Comparison of ENCODE assay signal across 1 cellular context in the genomic region with DNA sequence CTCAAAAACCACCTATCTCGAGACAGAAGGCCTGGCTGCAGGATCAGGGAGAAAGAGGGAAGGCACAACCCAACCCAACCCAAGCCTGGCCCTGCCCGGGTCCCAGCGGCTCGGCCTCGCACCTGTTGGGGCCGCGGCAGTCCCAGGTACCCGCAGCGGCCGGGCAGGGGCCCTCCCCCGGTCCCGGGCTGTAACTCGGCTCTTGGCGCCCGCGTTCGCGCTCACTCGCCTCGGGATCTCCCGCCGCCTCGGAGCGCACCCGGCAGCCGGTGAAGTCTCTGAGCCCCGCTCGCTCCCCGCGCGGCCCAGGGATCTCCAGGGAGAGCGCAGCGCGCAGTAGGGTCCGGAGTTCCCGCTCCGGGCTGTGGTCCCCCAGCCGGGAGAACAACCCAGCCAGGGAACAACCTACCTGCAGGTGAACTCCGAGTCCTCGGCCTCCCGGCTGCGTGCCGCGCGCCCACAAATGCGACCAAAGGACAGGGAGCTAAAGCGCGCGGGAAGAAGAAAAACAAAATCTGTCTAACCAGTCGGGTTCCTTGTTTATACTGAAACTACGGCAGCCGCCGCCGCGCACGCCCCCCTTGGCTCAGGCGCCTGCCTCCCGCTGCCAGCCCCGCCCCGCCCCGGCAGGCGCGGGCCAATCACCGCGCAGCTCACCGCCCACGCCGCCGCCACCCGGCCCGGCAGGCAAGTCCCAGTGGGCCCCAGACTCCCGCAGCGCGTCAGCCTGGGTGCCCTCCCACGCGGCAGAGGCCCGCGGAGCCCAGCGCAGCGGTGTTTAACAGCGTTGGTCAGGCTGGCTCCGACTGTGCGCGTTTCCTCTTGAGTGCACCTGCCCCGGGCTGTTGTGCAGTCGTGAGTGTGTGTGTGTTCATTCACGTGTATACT.
TF ChIP-seq lines count a peak whose summit lies in the region.

RASGEF1B (minus strand) TSS at position 547 of the 888 bp plus-strand sequence. CDS start 12,399 bp downstream, outside the sequence.

TF ChIP-seq in GM12878, 131 proteins besides CTCF, POLR2A, EP300 and RAD21 (continued from another document and continues in another):
- TF ChIP-seq, protein P1, sequence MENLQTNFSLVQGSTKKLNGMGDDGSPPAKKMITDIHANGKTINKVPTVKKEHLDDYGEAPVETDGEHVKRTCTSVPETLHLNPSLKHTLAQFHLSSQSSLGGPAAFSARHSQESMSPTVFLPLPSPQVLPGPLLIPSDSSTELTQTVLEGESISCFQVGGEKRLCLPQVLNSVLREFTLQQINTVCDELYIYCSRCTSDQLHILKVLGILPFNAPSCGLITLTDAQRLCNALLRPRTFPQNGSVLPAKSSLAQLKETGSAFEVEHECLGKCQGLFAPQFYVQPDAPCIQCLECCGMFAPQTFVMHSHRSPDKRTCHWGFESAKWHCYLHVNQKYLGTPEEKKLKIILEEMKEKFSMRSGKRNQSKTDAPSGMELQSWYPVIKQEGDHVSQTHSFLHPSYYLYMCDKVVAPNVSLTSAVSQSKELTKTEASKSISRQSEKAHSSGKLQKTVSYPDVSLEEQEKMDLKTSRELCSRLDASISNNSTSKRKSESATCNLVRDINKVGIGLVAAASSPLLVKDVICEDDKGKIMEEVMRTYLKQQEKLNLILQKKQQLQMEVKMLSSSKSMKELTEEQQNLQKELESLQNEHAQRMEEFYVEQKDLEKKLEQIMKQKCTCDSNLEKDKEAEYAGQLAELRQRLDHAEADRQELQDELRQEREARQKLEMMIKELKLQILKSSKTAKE (IDR thresholded peaks at IDR 0.05; ENCODE audit: low read depth, poor library complexity, severe bottlenecking) = no peak
- TF ChIP-seq EGR1 (IDR thresholded peaks at IDR 0.05; ENCODE audit: borderline replicate concordance in 1 of 2, low read depth in 2 of 2, low read length in 2 of 2) (peak; percentile 34 to 95), POLR2AphosphoS5 (IDR thresholded peaks at IDR 0.05; ENCODE audit: low read length) (no peak), BMI1 (IDR thresholded peaks at IDR 0.05; ENCODE audit: borderline replicate concordance) (no peak), ZSCAN29 (IDR thresholded peaks at IDR 0.05) (no peak), NFYA (IDR thresholded peaks at IDR 0.05; ENCODE audit: borderline replicate concordance, low read depth, low read length) (no peak), BRCA1 (IDR thresholded peaks at IDR 0.05; ENCODE audit: low read depth, low read length) (no peak), MTA3 (IDR thresholded peaks at IDR 0.05; ENCODE audit: borderline replicate concordance, low read length) (no peak), FOXM1 (IDR thresholded peaks at IDR 0.05; ENCODE audit: low read depth, low read length) (no peak), ASH2L (IDR thresholded peaks at IDR 0.05; ENCODE audit: borderline replicate concordance, low read depth) (0 out of 2 replicates have a peak, but pooled peaks have one; percentile 35), USF2 (IDR thresholded peaks at IDR 0.05; ENCODE audit: borderline replicate concordance, low read depth, low read length) (no peak), HDAC6 (IDR thresholded peaks at IDR 0.05; ENCODE audit: unreplicated experiment) (peak; percentile 36), ZNF384 (IDR thresholded peaks at IDR 0.05; ENCODE audit: borderline replicate concordance, low read depth, low read length) (no peak), ATF3 (IDR thresholded peaks at IDR 0.05; ENCODE audit: borderline replicate concordance, extremely low read depth, low read depth, low read length) (no peak), RAD51 (IDR thresholded peaks at IDR 0.05) (no peak), ZBTB11 (CRISPR knock-in tag; IDR thresholded peaks at IDR 0.05) (no peak), CREB1 (IDR thresholded peaks at IDR 0.05; ENCODE audit: low read depth) (peak; percentile 53), KAT2A (conservative IDR thresholded peaks at IDR 0.05; ENCODE audit: control insufficient read depth, low read depth, low read length) (no peak), MXI1 (IDR thresholded peaks at IDR 0.05; ENCODE audit: low read depth, low read length) (peak; percentile 37; the same call in 1 of the 2 replicates), NFXL1 (IDR thresholded peaks at IDR 0.05; ENCODE audit: borderline replicate concordance) (no peak), WRNIP1 (IDR thresholded peaks at IDR 0.05; ENCODE audit: borderline replicate concordance, low read depth, low read length) (no peak), PAX8 (IDR thresholded peaks at IDR 0.05) (no peak), SUZ12 (IDR thresholded peaks at IDR 0.05; ENCODE audit: unreplicated experiment) (no peak), JUNB (IDR thresholded peaks at IDR 0.05) (no peak), FOXK2 (IDR thresholded peaks at IDR 0.05) (0 out of 2 replicates have a peak, but pooled peaks have one; percentile 20), EZH2 (IDR thresholded peaks at IDR 0.05; ENCODE audit: borderline replicate concordance, control insufficient read depth, low read depth, low read length) (no peak), ZNF274 (IDR thresholded peaks at IDR 0.05; ENCODE audit: insufficient read depth, insufficient read length) (no peak), IRF4 (IDR thresholded peaks at IDR 0.05; ENCODE audit: low read depth, low read length) (no peak), ETV6 (conservative IDR thresholded peaks at IDR 0.05 in 1 of 2, IDR thresholded peaks at IDR 0.05 in 1 of 2; ENCODE audit: borderline replicate concordance in 1 of 2, low read depth in 1 of 2) (no peak), CHD4 (IDR thresholded peaks at IDR 0.05) (no peak), HDGF (IDR thresholded peaks at IDR 0.05) (no peak), SIX5 (IDR thresholded peaks at IDR 0.05; ENCODE audit: low read depth, low read length, severe bottlenecking) (no peak), RFX5 (IDR thresholded peaks at IDR 0.05; ENCODE audit: low read depth, low read length) (peak; percentile 42; the same call in 1 of the 2 replicates), SIN3A (IDR thresholded peaks at IDR 0.05; ENCODE audit: low read depth, low read length) (peak; percentile 71; the same call in 1 of the 2 replicates), SP1 (IDR thresholded peaks at IDR 0.05; ENCODE audit: low read depth, low read length) (peak; percentile 9), IRF3 (IDR thresholded peaks at IDR 0.05) (no peak), ZNF24 (IDR thresholded peaks at IDR 0.05) (no peak), ESRRA (IDR thresholded peaks at IDR 0.05; ENCODE audit: low read length) (no peak), MEF2A (IDR thresholded peaks at IDR 0.05; ENCODE audit: insufficient read depth, low read depth, low read length) (no peak), GABPA (IDR thresholded peaks at IDR 0.05; ENCODE audit: low read depth) (no peak), BACH1 (IDR thresholded peaks at IDR 0.05; ENCODE audit: borderline replicate concordance) (0 out of 2 replicates have a peak, but pooled peaks have one; percentile 50), YBX1 (IDR thresholded peaks at IDR 0.05) (no peak), TCF12 (IDR thresholded peaks at IDR 0.05; ENCODE audit: low read depth, low read length) (no peak), E2F8 (IDR thresholded peaks at IDR 0.05; ENCODE audit: low read depth, partially characterized antibody) (no peak), NFIC (IDR thresholded peaks at IDR 0.05; ENCODE audit: low read depth, low read length) (no peak), CBX5 (IDR thresholded peaks at IDR 0.05; ENCODE audit: low read depth) (no peak), BCL11A (IDR thresholded peaks at IDR 0.05; ENCODE audit: low read depth, low read length) (no peak), CREM (IDR thresholded peaks at IDR 0.05; ENCODE audit: low read depth) (no peak), IKZF1 (conservative IDR thresholded peaks at IDR 0.05) (peak; percentile 61), SREBF1 (IDR thresholded peaks at IDR 0.05; ENCODE audit: low read length) (no peak), TBL1XR1 (IDR thresholded peaks at IDR 0.05; ENCODE audit: low read depth, low read length) (no peak), MTA2 (IDR thresholded peaks at IDR 0.05; ENCODE audit: low read depth) (no peak), GATAD2B (conservative IDR thresholded peaks at IDR 0.05; ENCODE audit: low read depth) (peak; percentile 81; the same call in 1 of the 2 replicates), KLF5 (IDR thresholded peaks at IDR 0.05; ENCODE audit: partially characterized antibody) (no peak)
- TF ChIP-seq, protein P2, sequence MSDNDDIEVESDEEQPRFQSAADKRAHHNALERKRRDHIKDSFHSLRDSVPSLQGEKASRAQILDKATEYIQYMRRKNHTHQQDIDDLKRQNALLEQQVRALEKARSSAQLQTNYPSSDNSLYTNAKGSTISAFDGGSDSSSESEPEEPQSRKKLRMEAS (IDR thresholded peaks at IDR 0.05; ENCODE audit: low read depth, low read length) = no peak
- TF ChIP-seq, protein P3, sequence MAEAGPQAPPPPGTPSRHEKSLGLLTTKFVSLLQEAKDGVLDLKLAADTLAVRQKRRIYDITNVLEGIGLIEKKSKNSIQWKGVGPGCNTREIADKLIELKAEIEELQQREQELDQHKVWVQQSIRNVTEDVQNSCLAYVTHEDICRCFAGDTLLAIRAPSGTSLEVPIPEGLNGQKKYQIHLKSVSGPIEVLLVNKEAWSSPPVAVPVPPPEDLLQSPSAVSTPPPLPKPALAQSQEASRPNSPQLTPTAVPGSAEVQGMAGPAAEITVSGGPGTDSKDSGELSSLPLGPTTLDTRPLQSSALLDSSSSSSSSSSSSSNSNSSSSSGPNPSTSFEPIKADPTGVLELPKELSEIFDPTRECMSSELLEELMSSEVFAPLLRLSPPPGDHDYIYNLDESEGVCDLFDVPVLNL (IDR thresholded peaks at IDR 0.05; ENCODE audit: low read depth, low read length) = peak; percentile 69; the same call in 1 of the 2 replicates
- TF ChIP-seq, protein P4, sequence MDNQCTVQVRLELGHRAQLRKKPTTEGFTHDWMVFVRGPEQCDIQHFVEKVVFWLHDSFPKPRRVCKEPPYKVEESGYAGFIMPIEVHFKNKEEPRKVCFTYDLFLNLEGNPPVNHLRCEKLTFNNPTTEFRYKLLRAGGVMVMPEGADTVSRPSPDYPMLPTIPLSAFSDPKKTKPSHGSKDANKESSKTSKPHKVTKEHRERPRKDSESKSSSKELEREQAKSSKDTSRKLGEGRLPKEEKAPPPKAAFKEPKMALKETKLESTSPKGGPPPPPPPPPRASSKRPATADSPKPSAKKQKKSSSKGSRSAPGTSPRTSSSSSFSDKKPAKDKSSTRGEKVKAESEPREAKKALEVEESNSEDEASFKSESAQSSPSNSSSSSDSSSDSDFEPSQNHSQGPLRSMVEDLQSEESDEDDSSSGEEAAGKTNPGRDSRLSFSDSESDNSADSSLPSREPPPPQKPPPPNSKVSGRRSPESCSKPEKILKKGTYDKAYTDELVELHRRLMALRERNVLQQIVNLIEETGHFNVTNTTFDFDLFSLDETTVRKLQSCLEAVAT (IDR thresholded peaks at IDR 0.05) = no peak
